In genomic region chr12:23415180-23415579, GRCh38 we compare ENCODE assay signal across 13 cellular contexts.
A peak's percentile ranks its signal among the peaks of the same experiment; 100 is the strongest.
DNase-seq lines count a peak whose midpoint lies in the region; ATAC-seq and TF ChIP-seq lines count a peak whose summit lies in the region.
"Had no signal": no experiment of that assay in that cellular context is flagged by ENCODE, and none has a peak within 500 bp of the region (broad histone marks: within the 10 kb centered on the region; RNA-seq: fewer than 3 reads in every experiment).

No MANE protein-coding gene starts in this region.

- WGBS in right cardiac atrium, result 39% methylated on average over 3 of the region's 3 CpGs

- H3K4me1 ChIP-seq in right cardiac atrium (ENCODE audit: control insufficient read depth, insufficient read depth, low read length), result no peaks in the 10 kb centered on the region
- H3K4me1 ChIP-seq in left ventricle myocardium inferior, result no peaks in the 10 kb centered on the region
- no peaks in the 10 kb centered on the region for H3K4me1 ChIP-seq in vagina
- H3K4me1 ChIP-seq: BLaER1 treated with 17β-estradiol and CSF1 and Interleukin-3, amounts not matched to agents 10 nM and 100 nM had no signal

- H3K27ac ChIP-seq in right cardiac atrium (ENCODE audit: low read length) (no peak overlapping the region), left ventricle myocardium inferior (replicated peaks) (no peak overlapping the region), vagina (no peak overlapping the region)
- H3K27ac ChIP-seq: BLaER1 treated with 17β-estradiol and CSF1 and Interleukin-3, amounts not matched to agents 10 nM and 100 nM had no signal

- intact Hi-C loops in right cardiac atrium (cut with DNase I) (no loop called here), left ventricle myocardium inferior (cut with micrococcal nuclease) (no loop called here), vagina (cut with DNase I) (no loop called here)

- no peak overlapping the region for H3K4me3 Mint-ChIP-seq in chondrocyte (ENCODE audit: unreplicated experiment)
- H3K4me3 Mint-ChIP-seq: CD4-positive, CD25-positive, alpha-beta regulatory T cell had no signal

- H3K27ac Mint-ChIP-seq in chondrocyte (ENCODE audit: unreplicated experiment), result peak overlapping the region; percentile 49
- H3K27ac Mint-ChIP-seq: CD4-positive, CD25-positive, alpha-beta regulatory T cell had no signal

- no peaks in the 10 kb centered on the region for H3K36me3 Mint-ChIP-seq in chondrocyte (ENCODE audit: low read depth)
- H3K36me3 Mint-ChIP-seq: CD4-positive, CD25-positive, alpha-beta regulatory T cell had no signal

- peak; percentile 25 to 74 for ATAC-seq in right cardiac atrium

- H3K27me3 Mint-ChIP-seq in chondrocyte (ENCODE audit: low read depth), result no peaks in the 10 kb centered on the region
- H3K27me3 Mint-ChIP-seq: CD4-positive, CD25-positive, alpha-beta regulatory T cell had no signal

- peaks cover 8% of the 10 kb centered on the region for H3K9me3 Mint-ChIP-seq in chondrocyte (ENCODE audit: low read depth)

- TF ChIP-seq CTCF in left ventricle myocardium inferior (IDR thresholded peaks at IDR 0.05; ENCODE audit: borderline replicate concordance) (no peak), chondrocyte (IDR thresholded peaks at IDR 0.05) (no peak), vagina (IDR thresholded peaks at IDR 0.05) (no peak)

- no peaks in the 10 kb centered on the region for H3K36me3 ChIP-seq in left ventricle myocardium inferior
- no peaks in the 10 kb centered on the region for H3K36me3 ChIP-seq in vagina
- H3K36me3 ChIP-seq: BLaER1 treated with 17β-estradiol and CSF1 and Interleukin-3, amounts not matched to agents 10 nM and 100 nM had no signal

- H3K4me3 ChIP-seq in right cardiac atrium (ENCODE audit: low read length), result no peak overlapping the region
- no peak overlapping the region for H3K4me3 ChIP-seq in left ventricle myocardium inferior
- no peak overlapping the region for H3K4me3 ChIP-seq in vagina
- H3K4me3 ChIP-seq: BLaER1 treated with 17β-estradiol and CSF1 and Interleukin-3, amounts not matched to agents 10 nM and 100 nM had no signal

- no peaks in the 10 kb centered on the region for H3K27me3 ChIP-seq in right cardiac atrium (ENCODE audit: control insufficient read depth, insufficient read depth)
- H3K27me3 ChIP-seq in left ventricle myocardium inferior (ENCODE audit: low read depth), result no peaks in the 10 kb centered on the region
- no peaks in the 10 kb centered on the region for H3K27me3 ChIP-seq in vagina
- H3K27me3 ChIP-seq: BLaER1 treated with 17β-estradiol and CSF1 and Interleukin-3, amounts not matched to agents 10 nM and 100 nM had no signal

- H3K9me3 ChIP-seq in right cardiac atrium (ENCODE audit: control insufficient read depth, low read length) (no peaks in the 10 kb centered on the region), left ventricle myocardium inferior (replicated peaks) (peaks cover 5% of the 10 kb centered on the region), vagina (no peaks in the 10 kb centered on the region)
- H3K9me3 ChIP-seq: BLaER1 treated with 17β-estradiol and CSF1 and Interleukin-3, amounts not matched to agents 10 nM and 100 nM had no signal

- peaks cover 14% of the 10 kb centered on the region for H3K4me1 Mint-ChIP-seq in chondrocyte (ENCODE audit: low read depth)

- no peak for TF ChIP-seq POLR2A in vagina (IDR thresholded peaks at IDR 0.05)

- DNase-seq in right cardiac atrium (no peak), left ventricle myocardium inferior (no peak), chondrocyte (ENCODE audit: low spot score) (no peak), stromal cell of bone marrow (ENCODE audit: low read depth) (peak; percentile 1), NCI-H524 (lab: John Stamatoyannopoulos, UW) (no peak), vagina (ENCODE audit: extremely low spot score in 2 of 2) (no peak), NCI-H774 (lab: John Stamatoyannopoulos, UW) (no peak)
- DNase-seq: ACHN; CD4-positive, CD25-positive, alpha-beta regulatory T cell; DMS53; GF-D8; HCEC 1CT had no signal
